In the genomic region with DNA sequence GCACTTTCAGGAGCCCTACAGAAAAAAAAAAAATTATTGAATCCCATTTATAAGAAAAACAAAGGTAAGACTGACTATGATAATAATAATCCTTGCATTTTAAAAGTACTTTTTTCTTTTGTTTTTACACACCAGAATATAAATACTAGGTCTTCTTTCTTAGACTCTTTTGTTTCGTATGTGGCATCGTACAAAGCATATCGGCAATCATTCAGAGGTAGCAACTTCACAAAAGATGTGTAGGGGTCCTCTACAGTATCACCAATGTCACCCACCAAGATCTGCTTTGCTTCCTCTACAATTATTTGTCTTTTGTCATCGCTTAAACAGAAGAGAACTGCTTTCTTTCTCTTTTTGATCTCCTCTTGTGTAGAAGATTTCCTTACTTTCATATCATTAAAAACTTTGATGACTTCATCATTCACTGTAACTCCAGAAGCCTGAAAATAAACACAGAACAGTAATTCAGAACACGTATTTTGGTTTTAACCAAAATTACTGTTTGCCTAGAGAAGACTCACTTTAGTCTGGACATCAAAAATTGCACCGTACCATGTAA, we compare ENCODE assay signal across 8 cellular contexts. TPM values are rescaled to one million over a fixed set of nuclear protein-coding genes. Genes with fewer than 3 reads are reported as not detected.
DNase-seq lines count a peak whose midpoint lies in the region; ATAC-seq and TF ChIP-seq lines count a peak whose summit lies in the region.

No MANE protein-coding gene starts in this region.

- peak overlapping the region; percentile 87 to 97 (median 94) for H3K27ac ChIP-seq in body of pancreas
- peak overlapping the region; percentile 93 to 98 (median 97) for H3K27ac ChIP-seq in upper lobe of left lung

- H3K36me3 Mint-ChIP-seq in activated naive CD4-positive, alpha-beta T cell treated with anti-CD3 and anti-CD28 coated beads, Interleukin-2, amount 10 ng/mL, durations not matched to agents 7 days and 5 days: peaks cover 12% of the 10 kb centered on the region

- H3K36me3 ChIP-seq in body of pancreas (replicated peaks in 1 of 2; ENCODE audit: insufficient read depth in 1 of 2, low read depth in 2 of 2): peaks cover 0 to 7% of the 10 kb centered on the region in 2 donors
- peaks cover 0 to 16% (median 0%) of the 10 kb centered on the region in 4 donors for H3K36me3 ChIP-seq in upper lobe of left lung

- TF ChIP-seq CTCF in body of pancreas (IDR thresholded peaks at IDR 0.05): no peak
- no peak for TF ChIP-seq CTCF in upper lobe of left lung (IDR thresholded peaks at IDR 0.05)

- H3K27me3 ChIP-seq in body of pancreas (no peaks in the 10 kb centered on the region), upper lobe of left lung (no peaks in the 10 kb centered on the region)

- peak overlapping the region; percentile 78 for H3K27ac Mint-ChIP-seq in activated naive CD4-positive, alpha-beta T cell treated with anti-CD3 and anti-CD28 coated beads, Interleukin-2, amount 10 ng/mL, durations not matched to agents 7 days and 5 days

- ATAC-seq in body of pancreas (no peak), upper lobe of left lung (ENCODE audit: low FRiP score in 2 of 2) (no peak)

- intact Hi-C loops in body of pancreas (cut with DNase I): no loop called here

- TF ChIP-seq POLR2A in body of pancreas (IDR thresholded peaks at IDR 0.05) (no peak), upper lobe of left lung (IDR thresholded peaks at IDR 0.05) (no peak)

- H3K4me3 ChIP-seq in body of pancreas: no peak overlapping the region
- H3K4me3 ChIP-seq in upper lobe of left lung: peak overlapping the region in 3 of 4 donors; percentile 76 to 85 (median 85)

- H3K4me1 ChIP-seq in body of pancreas (peaks cover 30% of the 10 kb centered on the region), upper lobe of left lung (peaks cover 19 to 32% (median 24%) of the 10 kb centered on the region in 4 donors)

- no peaks in the 10 kb centered on the region for H3K9me3 Mint-ChIP-seq in activated naive CD4-positive, alpha-beta T cell treated with anti-CD3 and anti-CD28 coated beads, Interleukin-2, amount 10 ng/mL, durations not matched to agents 7 days and 5 days

- 67 to 69% methylated on average over 6 of the region's 6 CpGs for WGBS in body of pancreas, 2 donors
- WGBS in upper lobe of left lung, 2 donors: 63 to 66% methylated on average over 6 of the region's 6 CpGs

- TF ChIP-seq EP300 in upper lobe of left lung (IDR thresholded peaks at IDR 0.05): no peak

- H3K4me3 Mint-ChIP-seq in activated naive CD4-positive, alpha-beta T cell treated with anti-CD3 and anti-CD28 coated beads, Interleukin-2, amount 10 ng/mL, durations not matched to agents 7 days and 5 days: peak overlapping the region; percentile 80

- CTCF ChIA-PET in activated naive CD4-positive, alpha-beta T cell treated with anti-CD3 and anti-CD28 coated beads, Interleukin-2, amount 10 ng/mL, durations not matched to agents 7 days and 5 days (lab: Charles Lee): interaction anchor here (1.0 to 2.7 kb wide), 3 partner anchors 9 to 96 kb away, joined by 3 to 10 read pairs (median 3); no protein-coding TSS in a partner anchor

- H3K9me3 ChIP-seq in body of pancreas: no peaks in the 10 kb centered on the region
- no peaks in the 10 kb centered on the region for H3K9me3 ChIP-seq in upper lobe of left lung

- peaks cover 11% of the 10 kb centered on the region for H3K27me3 Mint-ChIP-seq in activated naive CD4-positive, alpha-beta T cell treated with anti-CD3 and anti-CD28 coated beads, Interleukin-2, amount 10 ng/mL, durations not matched to agents 7 days and 5 days

- peaks cover 21% of the 10 kb centered on the region for H3K4me1 Mint-ChIP-seq in activated naive CD4-positive, alpha-beta T cell treated with anti-CD3 and anti-CD28 coated beads, Interleukin-2, amount 10 ng/mL, durations not matched to agents 7 days and 5 days

- DNase-seq in activated naive CD4-positive, alpha-beta T cell treated with anti-CD3 and anti-CD28 coated beads, Interleukin-2, amount 10 ng/mL, durations not matched to agents 7 days and 5 days: no peak
- no peak for DNase-seq in activated naive CD4-positive, alpha-beta T cell (lab: John Stamatoyannopoulos, UW)
- no peak for DNase-seq in body of pancreas
- DNase-seq in medulla oblongata (ENCODE audit: extremely low spot score): peak; percentile 21
- DNase-seq in upper lobe of left lung: no peak
- DNase-seq in SW 1271 (lab: John Stamatoyannopoulos, UW): no peak
- DNase-seq in KG1 (lab: John Stamatoyannopoulos, UW): no peak
- DNase-seq in NCI-H82 treated with DMSO at 0.1 percent for 48 hours (lab: John Stamatoyannopoulos, UW; ENCODE audit: unreplicated experiment): no peak

RNA-seq across cellular contexts. Expression of a gene that starts 1.2 kb away (rescaled TPM):
- total RNA-seq in body of pancreas: 10 to 100 TPM; 10.9 to 32.3 TPM
- 10 to 100 TPM in 5 of 6 donors, 1 to 10 TPM in 1; 8.4 to 51.6 (median 40.7) TPM for total RNA-seq in upper lobe of left lung

Comparison
In these comparisons a context has a peak if more than half of its experiments do, and no peak if none do; other contexts are left out.
1. H3K4me3 ChIP-seq: peak in upper lobe of left lung (3 of 4); none in body of pancreas (0 of 2).